8 cellular contexts compared by ENCODE assay signal in the genomic region with DNA sequence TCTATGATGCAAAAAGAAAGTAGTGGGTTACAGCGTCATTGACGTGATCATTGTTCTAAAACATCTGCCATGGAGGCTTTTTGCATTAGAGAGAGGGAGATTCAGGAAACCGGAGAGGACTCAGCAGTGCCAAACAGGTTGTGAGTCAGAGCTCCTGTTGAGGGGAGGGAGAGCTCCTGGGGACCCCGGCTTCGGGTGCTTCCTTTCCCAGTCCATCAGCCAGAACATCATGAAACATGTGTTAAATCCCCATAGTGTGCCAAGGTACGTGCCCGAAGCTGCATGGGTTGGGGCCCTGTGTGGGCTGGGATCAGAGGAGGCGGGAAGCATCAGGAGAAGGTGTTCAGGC. TPM values are rescaled to one million over a fixed set of nuclear protein-coding genes. Genes with fewer than 3 reads are reported as not detected.
A peak's percentile ranks its signal among the peaks of the same experiment; 100 is the strongest.
DNase-seq lines count a peak whose midpoint lies in the region; ATAC-seq and TF ChIP-seq lines count a peak whose summit lies in the region.

No MANE protein-coding gene starts in this region.

- TF ChIP-seq EP300 in sigmoid colon (IDR thresholded peaks at IDR 0.05), result no peak

- H3K36me3 Mint-ChIP-seq in GM23338 (ENCODE audit: low read depth), result peaks cover 4% of the 10 kb centered on the region; the same call in 1 of the 3 replicates

- peaks cover 30% of the 10 kb centered on the region for H3K4me1 Mint-ChIP-seq in GM23338

- peak overlapping the region; percentile 72 for H3K9ac ChIP-seq in OCI-LY3 (ENCODE audit: low read length)

- H3K9me2 ChIP-seq in GM23338 (ENCODE audit: insufficient read depth), result no peaks in the 10 kb centered on the region

- H3K4me2 ChIP-seq in GM23338 (peak overlapping the region; percentile 73), OCI-LY3 (ENCODE audit: low read length) (peak overlapping the region; percentile 93)

- no peak overlapping the region for H3K27ac Mint-ChIP-seq in GM23338

- H3K79me2 ChIP-seq in GM23338 (replicated peaks; ENCODE audit: insufficient read depth) (no peaks in the 10 kb centered on the region), OCI-LY3 (ENCODE audit: low read length) (no peaks in the 10 kb centered on the region)

- DNase-seq in GM23338 (ENCODE audit: low spot score) (peak; percentile 58), sigmoid colon (no peak), NCI-H524 treated with DMSO at 0.1 percent for 48 hours (lab: John Stamatoyannopoulos, UW) (no peak), putamen (ENCODE audit: low spot score) (no peak), NCI-H1417 treated with DMSO at 0.1 percent for 48 hours (lab: John Stamatoyannopoulos, UW) (no peak)

- no peak overlapping the region for H3K27ac ChIP-seq in GM23338 (ENCODE audit: low read depth)
- H3K27ac ChIP-seq in OCI-LY3 (ENCODE audit: low read length), result no peak overlapping the region
- peak overlapping the region in 3 of 4 donors; percentile 58 to 70 (median 70) for H3K27ac ChIP-seq in sigmoid colon

- peak overlapping the region; percentile 70 for H3K4me3 ChIP-seq in GM23338
- H3K4me3 ChIP-seq in OCI-LY3 (ENCODE audit: low read length), result peak overlapping the region; percentile 97
- peak overlapping the region in 2 of 4 donors; percentile 65 to 82 for H3K4me3 ChIP-seq in sigmoid colon

- no peaks in the 10 kb centered on the region for H3K9me3 ChIP-seq in OCI-LY3 (ENCODE audit: insufficient read depth, low read length)
- no peaks in the 10 kb centered on the region for H3K9me3 ChIP-seq in sigmoid colon

- no peaks in the 10 kb centered on the region; the same call in 2 of the 3 replicates for H3K9me3 Mint-ChIP-seq in GM23338

- TF ChIP-seq CTCF in GM23338 (conservative IDR thresholded peaks at IDR 0.05; ENCODE audit: low read depth in 2 of 2) (no peak), OCI-LY3 (IDR thresholded peaks at IDR 0.05; ENCODE audit: low read depth, low read length) (no peak), sigmoid colon (IDR thresholded peaks at IDR 0.05) (no peak)

- H3K4me3 Mint-ChIP-seq in GM23338, result peak overlapping the region; percentile 81

- peak overlapping the region; percentile 64 for H2AFZ ChIP-seq in GM23338
- 0 out of 2 replicates have a peak overlapping the region, but pooled peaks have one; percentile 50 for H2AFZ ChIP-seq in OCI-LY3 (ENCODE audit: low read depth, low read length)

- intact Hi-C loops in sigmoid colon (cut with DNase I), result no loop called here

- no peaks in the 10 kb centered on the region for H3K36me3 ChIP-seq in GM23338 (ENCODE audit: insufficient read depth)
- no peaks in the 10 kb centered on the region for H3K36me3 ChIP-seq in OCI-LY3 (replicated peaks; ENCODE audit: low read depth, low read length)
- H3K36me3 ChIP-seq in sigmoid colon, result no peaks in the 10 kb centered on the region

- peaks cover 19% of the 10 kb centered on the region for H3K27me3 Mint-ChIP-seq in GM23338 (ENCODE audit: insufficient read depth, low read depth, poor library complexity)

- H3K4me1 ChIP-seq in GM23338 (ENCODE audit: insufficient read depth) (peaks cover 11% of the 10 kb centered on the region; the same call in 1 of the 2 replicates), OCI-LY3 (ENCODE audit: low read length) (peaks cover 71% of the 10 kb centered on the region), sigmoid colon (peaks cover 0 to 46% (median 38%) of the 10 kb centered on the region in 4 donors)

- TF ChIP-seq POLR2A in sigmoid colon (IDR thresholded peaks at IDR 0.05), result no peak

- WGBS in sigmoid colon, 2 donors, result 49 to 61% methylated on average over 8 of the region's 8 CpGs

- ATAC-seq in GM23338 (peak; percentile 57), esophagus mucosa (peak; percentile 27), HG02970 (IDR thresholded peaks at IDR 0.05; ENCODE audit: low FRiP score, unreplicated experiment) (no peak)

- H3F3A ChIP-seq in GM23338 (replicated peaks; ENCODE audit: low read depth), result no peaks in the 10 kb centered on the region

- H4K20me1 ChIP-seq in GM23338 (replicated peaks; ENCODE audit: insufficient read depth) (no peaks in the 10 kb centered on the region), OCI-LY3 (ENCODE audit: insufficient read depth, low read length) (no peaks in the 10 kb centered on the region)

- H3K27me3 ChIP-seq in GM23338 (ENCODE audit: insufficient read depth) (peaks cover 14% of the 10 kb centered on the region), OCI-LY3 (ENCODE audit: low read depth, low read length) (peaks cover 7% of the 10 kb centered on the region; the same call in 1 of the 2 replicates), sigmoid colon (no peaks in the 10 kb centered on the region)

TF ChIP-seq in GM23338, 12 proteins besides CTCF, POLR2A, EP300 and RAD21 (continues in another document):
- no peak for TF ChIP-seq NANOG (IDR thresholded peaks at IDR 0.05; ENCODE audit: borderline replicate concordance)
- TF ChIP-seq EZH2 (IDR thresholded peaks at IDR 0.05; ENCODE audit: low read depth, unreplicated experiment), result no peak
- no peak for TF ChIP-seq CREB1 (CRISPR knock-in tag; IDR thresholded peaks at IDR 0.05; ENCODE audit: low read depth)
- TF ChIP-seq REST (IDR thresholded peaks at IDR 0.05; ENCODE audit: unreplicated experiment), result no peak
- TF ChIP-seq EZH2phosphoT487 (IDR thresholded peaks at IDR 0.05; ENCODE audit: unreplicated experiment), result no peak
- TF ChIP-seq ZNF331 (CRISPR knock-in tag; IDR thresholded peaks at IDR 0.05; ENCODE audit: low read depth), result no peak
- no peak for TF ChIP-seq POLR2AphosphoS5 (IDR thresholded peaks at IDR 0.05; ENCODE audit: low read depth)

RNA-seq across cellular contexts. Expression of gene CYRIA, which starts 0.8 kb away (rescaled TPM):
- total RNA-seq in GM23338 (2014; rRNA removed; shearing (Covaris generic)), result 3.9 and 5.3 TPM in 2 replicates
- polyA plus RNA-seq in GM23338 (2016; fragmentation: Nextera tagmentation; extraction: Ambion mirVana) (1.7 and 3.0 TPM in 2 replicates), sigmoid colon (1 to 10 TPM in 2 of 3 donors, under 1 TPM in 1; 0.92 to 5.0 (median 3.0) TPM)
- total RNA-seq in esophagus mucosa (1.3 TPM), sigmoid colon (10 to 100 TPM in 3 of 4 donors, 1 to 10 TPM in 1; 9.0 to 15.3 (median 12.5) TPM)

Comparison
In these comparisons a context has a peak if more than half of its experiments do, and no peak if none do; other contexts are left out.
1. H3K27ac ChIP-seq: peak in sigmoid colon (3 of 4); none in GM23338 (single experiment) and OCI-LY3 (single experiment).